Comparison of ENCODE assay signal across 1 cellular context in genomic region chr1:92989936-92990582, GRCh38.
TF ChIP-seq lines count a peak whose summit lies in the region.

No MANE protein-coding gene starts in this region.

TF ChIP-seq in SK-N-SH treated with all-trans-retinoic acid at 6 μM for 48 hours, 23 proteins besides CTCF, POLR2A, EP300 and RAD21 (continued from another document):
- no peak for TF ChIP-seq PATZ1 (CRISPR knock-in tag; IDR thresholded peaks at IDR 0.05; ENCODE audit: borderline replicate concordance)
- TF ChIP-seq ISL1 (CRISPR knock-in tag; IDR thresholded peaks at IDR 0.05): no peak
- no peak for TF ChIP-seq SNAI2 (CRISPR knock-in tag; IDR thresholded peaks at IDR 0.05)
